1 cellular context compared by ENCODE assay signal in the genomic region with DNA sequence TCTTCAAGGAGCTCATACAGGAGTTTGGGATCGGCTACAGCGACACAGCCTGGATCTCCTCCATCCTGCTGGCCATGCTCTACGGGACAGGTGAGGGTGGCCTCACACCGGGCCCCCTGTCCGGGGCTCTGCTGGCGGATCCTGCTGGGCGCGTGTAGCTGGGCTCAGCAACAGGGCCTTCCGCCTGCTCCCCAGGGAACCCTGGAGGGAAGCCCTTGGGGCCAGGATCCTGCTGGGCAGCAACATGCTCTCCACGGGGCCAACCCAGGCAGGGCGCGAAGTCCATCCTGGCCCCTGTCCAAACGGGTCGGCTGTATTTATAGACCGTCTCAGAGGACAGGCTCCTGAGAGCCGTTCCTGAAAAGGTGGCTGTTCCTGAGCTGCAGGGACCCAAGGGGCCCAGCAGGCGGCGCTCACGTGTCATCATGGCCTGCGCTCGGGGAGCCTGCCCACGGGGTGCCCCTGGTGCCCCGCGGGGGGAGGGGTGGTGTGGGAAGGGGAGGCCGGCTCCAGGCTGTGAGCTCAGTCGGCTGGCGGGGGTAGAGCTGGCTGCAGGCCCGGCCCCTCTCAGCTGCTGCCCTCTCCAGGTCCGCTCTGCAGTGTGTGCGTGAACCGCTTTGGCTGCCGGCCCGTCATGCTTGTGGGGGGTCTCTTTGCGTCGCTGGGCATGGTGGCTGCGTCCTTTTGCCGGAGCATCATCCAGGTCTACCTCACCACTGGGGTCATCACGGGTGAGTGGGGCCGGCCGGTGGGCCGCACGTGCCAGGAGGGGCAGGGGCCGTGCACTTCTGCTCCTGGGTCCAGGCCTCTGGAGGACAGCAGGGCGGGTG.
TF ChIP-seq lines count a peak whose summit lies in the region.

No MANE protein-coding gene starts in this region.

TF ChIP-seq in IMR-90, 13 proteins besides CTCF, POLR2A, EP300 and RAD21:
- peak; percentile 38; the same call in 1 of the 2 replicates for TF ChIP-seq MAZ (IDR thresholded peaks at IDR 0.05; ENCODE audit: borderline replicate concordance, low read depth, low read length)
- TF ChIP-seq SMC3 (IDR thresholded peaks at IDR 0.05; ENCODE audit: low read depth, low read length): peak; percentile 36; the same call in 1 of the 2 replicates
- TF ChIP-seq, protein P1, sequence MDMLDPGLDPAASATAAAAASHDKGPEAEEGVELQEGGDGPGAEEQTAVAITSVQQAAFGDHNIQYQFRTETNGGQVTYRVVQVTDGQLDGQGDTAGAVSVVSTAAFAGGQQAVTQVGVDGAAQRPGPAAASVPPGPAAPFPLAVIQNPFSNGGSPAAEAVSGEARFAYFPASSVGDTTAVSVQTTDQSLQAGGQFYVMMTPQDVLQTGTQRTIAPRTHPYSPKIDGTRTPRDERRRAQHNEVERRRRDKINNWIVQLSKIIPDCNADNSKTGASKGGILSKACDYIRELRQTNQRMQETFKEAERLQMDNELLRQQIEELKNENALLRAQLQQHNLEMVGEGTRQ (IDR thresholded peaks at IDR 0.05; ENCODE audit: low read depth, low read length): peak; percentile 38; the same call in 1 of the 2 replicates
- TF ChIP-seq BHLHE40 (IDR thresholded peaks at IDR 0.05; ENCODE audit: low read depth, low read length): no peak
